ENCODE assay signal across 18 cellular contexts in the genomic region with DNA sequence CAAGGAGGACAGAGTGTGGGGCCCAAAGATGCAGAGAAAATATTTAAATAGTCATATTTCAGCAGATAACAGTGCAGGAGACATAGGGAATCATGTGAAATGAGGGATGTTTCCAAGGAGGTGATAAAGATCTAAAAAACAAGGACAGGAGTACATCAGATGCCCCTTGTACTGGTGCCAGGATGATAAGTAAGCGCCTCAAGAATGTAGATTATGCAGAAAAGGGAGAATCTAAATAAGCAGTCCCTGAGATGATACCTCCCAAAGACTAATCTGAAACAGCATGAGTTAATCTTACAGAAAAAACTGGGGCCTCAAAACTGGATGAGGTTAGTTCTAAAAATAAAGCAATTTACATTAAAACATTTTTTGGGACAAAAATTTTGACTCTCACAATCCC.
"Had no signal": no experiment of that assay in that cellular context is flagged by ENCODE, and none has a peak within 500 bp of the region (broad histone marks: within the 10 kb centered on the region; RNA-seq: fewer than 3 reads in every experiment).

No MANE protein-coding gene starts in this region.

- FAIRE-seq: endometrium had no signal

- H3K9me3 ChIP-seq: body of pancreas, colonic mucosa, ovary, testis had no signal

- ATAC-seq: activated T-helper 17 cell treated with anti-CD3 and anti-CD28 coated beads, Interleukin-2, amount 50 U/mL, for 72 hours; body of pancreas; naive thymus-derived CD8-positive, alpha-beta T cell; psoas muscle; right cardiac atrium; stimulated activated memory B cell treated with anti-CD40 and anti-IgM and Interleukin-4, amounts not matched to agents 10 μg/mL and 1 μg/mL and 100 μg/mL, for 72 hours; T-helper 17 cell had no signal

- H3K4me1 ChIP-seq: body of pancreas, colonic mucosa, psoas muscle, testis had no signal

- H3K4me2 ChIP-seq: smooth muscle cell had no signal

- H3K27ac ChIP-seq: body of pancreas, colonic mucosa, ovary, psoas muscle, testis had no signal

- H3K27me3 ChIP-seq: body of pancreas, colonic mucosa, ovary, testis had no signal

- H3K4me3 ChIP-seq: body of pancreas, colonic mucosa, ovary, psoas muscle, smooth muscle cell, testis had no signal

- DNase-seq: activated CD4-positive, alpha-beta memory T cell treated with anti-CD3 and anti-CD28 coated beads for 36 hours; activated naive CD4-positive, alpha-beta T cell treated with Interleukin-2 at 50 U/mL for 16 hours; activated naive CD8-positive, alpha-beta T cell treated with anti-CD3 and anti-CD28 coated beads, Interleukin-2, amount 10 ng/mL, durations not matched to agents 7 days and 5 days; body of pancreas; caudate nucleus; colonic mucosa; erythroblast; naive thymus-derived CD8-positive, alpha-beta T cell; ovary; psoas muscle; right cardiac atrium; stimulated activated CD4-positive, alpha-beta T cell treated with anti-CD3 and anti-CD28 coated beads, Interleukin-4, amount 100 ng/mL, for 24 hours; T-helper 17 cell; testis had no signal

- H3K36me3 ChIP-seq: colonic mucosa, ovary had no signal
